ENCODE assay signal across 1 cellular context in the genomic region with DNA sequence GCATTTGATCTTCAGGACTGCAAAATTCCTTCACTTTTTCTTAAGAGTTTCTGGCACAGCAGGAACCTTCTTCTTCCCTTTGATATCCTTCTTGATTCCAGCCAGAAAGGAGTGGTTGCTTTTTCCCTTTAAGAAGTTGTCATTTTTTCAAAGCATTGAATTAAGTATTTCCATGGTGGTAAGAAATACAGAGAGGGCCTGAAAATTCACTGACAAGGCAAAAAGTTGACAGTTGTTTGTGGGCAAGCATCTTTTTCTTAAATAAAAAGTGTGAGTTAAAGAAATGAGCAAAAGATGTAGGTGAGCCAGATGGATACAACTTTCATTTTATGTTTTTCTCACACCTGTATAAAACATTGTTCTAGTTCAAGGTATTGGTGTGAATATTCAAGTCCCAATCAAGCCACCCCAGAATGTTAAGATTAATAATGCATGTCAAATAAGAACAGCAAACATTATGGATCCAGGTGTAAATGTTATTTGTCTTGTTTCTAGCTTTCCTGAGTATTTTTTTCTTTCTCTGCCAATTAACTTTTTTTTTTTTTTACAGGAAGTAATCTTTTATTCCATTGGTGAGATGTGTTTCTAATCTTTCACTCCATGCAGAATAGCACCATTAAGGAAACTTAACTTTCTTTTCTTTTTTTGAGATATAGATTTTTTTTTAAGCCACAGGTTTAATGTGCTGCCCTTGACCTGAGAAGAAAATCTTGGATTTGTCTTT.
TF ChIP-seq lines count a peak whose summit lies in the region.

No MANE protein-coding gene starts in this region.

TF ChIP-seq in K562, 482 proteins besides CTCF, POLR2A, EP300 and RAD21:
- TF ChIP-seq ZNF76 (CRISPR knock-in tag; IDR thresholded peaks at IDR 0.05; ENCODE audit: borderline replicate concordance) (no peak), MAFG (tag; conservative IDR thresholded peaks at IDR 0.05) (0 out of 2 replicates have a peak, but pooled peaks have one; percentile 12), JUNB (CRISPR knock-in tag; conservative IDR thresholded peaks at IDR 0.05) (no peak), CHD4 (IDR thresholded peaks at IDR 0.05; ENCODE audit: insufficient read depth, insufficient replicate concordance, low read depth, low read length, poor library complexity, severe bottlenecking) (no peak), ELF2 (CRISPR knock-in tag; IDR thresholded peaks at IDR 0.05) (no peak), ZNF282 (CRISPR knock-in tag; IDR thresholded peaks at IDR 0.05) (no peak), ZNF316 (IDR thresholded peaks at IDR 0.05) (peak; percentile 32; the same call in 1 of the 2 replicates), TCF7 (IDR thresholded peaks at IDR 0.05; ENCODE audit: borderline replicate concordance) (no peak)
- TF ChIP-seq, protein P1, sequence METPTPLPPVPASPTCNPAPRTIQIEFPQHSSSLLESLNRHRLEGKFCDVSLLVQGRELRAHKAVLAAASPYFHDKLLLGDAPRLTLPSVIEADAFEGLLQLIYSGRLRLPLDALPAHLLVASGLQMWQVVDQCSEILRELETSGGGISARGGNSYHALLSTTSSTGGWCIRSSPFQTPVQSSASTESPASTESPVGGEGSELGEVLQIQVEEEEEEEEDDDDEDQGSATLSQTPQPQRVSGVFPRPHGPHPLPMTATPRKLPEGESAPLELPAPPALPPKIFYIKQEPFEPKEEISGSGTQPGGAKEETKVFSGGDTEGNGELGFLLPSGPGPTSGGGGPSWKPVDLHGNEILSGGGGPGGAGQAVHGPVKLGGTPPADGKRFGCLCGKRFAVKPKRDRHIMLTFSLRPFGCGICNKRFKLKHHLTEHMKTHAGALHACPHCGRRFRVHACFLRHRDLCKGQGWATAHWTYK (CRISPR knock-in tag; IDR thresholded peaks at IDR 0.05): no peak
- TF ChIP-seq, protein P2, sequence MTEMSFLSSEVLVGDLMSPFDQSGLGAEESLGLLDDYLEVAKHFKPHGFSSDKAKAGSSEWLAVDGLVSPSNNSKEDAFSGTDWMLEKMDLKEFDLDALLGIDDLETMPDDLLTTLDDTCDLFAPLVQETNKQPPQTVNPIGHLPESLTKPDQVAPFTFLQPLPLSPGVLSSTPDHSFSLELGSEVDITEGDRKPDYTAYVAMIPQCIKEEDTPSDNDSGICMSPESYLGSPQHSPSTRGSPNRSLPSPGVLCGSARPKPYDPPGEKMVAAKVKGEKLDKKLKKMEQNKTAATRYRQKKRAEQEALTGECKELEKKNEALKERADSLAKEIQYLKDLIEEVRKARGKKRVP (CRISPR knock-in tag; IDR thresholded peaks at IDR 0.05): no peak
- TF ChIP-seq, protein P3, sequence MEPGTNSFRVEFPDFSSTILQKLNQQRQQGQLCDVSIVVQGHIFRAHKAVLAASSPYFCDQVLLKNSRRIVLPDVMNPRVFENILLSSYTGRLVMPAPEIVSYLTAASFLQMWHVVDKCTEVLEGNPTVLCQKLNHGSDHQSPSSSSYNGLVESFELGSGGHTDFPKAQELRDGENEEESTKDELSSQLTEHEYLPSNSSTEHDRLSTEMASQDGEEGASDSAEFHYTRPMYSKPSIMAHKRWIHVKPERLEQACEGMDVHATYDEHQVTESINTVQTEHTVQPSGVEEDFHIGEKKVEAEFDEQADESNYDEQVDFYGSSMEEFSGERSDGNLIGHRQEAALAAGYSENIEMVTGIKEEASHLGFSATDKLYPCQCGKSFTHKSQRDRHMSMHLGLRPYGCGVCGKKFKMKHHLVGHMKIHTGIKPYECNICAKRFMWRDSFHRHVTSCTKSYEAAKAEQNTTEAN (CRISPR knock-in tag; IDR thresholded peaks at IDR 0.05): no peak
